In the genomic region with DNA sequence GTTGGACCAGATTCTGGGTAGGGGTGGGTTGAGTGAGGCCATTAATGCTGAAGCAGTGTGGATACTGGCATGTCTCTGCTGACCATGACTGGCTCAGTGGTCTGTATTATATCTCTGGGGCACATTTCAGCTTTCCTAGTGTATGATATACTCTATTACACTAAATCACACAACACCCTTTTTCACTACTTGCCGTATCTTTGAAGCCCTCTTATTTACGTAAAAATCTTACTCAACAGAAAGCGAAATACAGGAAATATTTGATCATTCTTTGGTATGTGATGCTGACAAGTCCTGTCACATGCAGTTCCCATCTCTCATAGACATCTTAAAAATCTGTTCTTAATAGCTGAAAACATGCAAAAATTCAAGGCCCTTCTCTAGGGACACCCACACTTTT, we compare ENCODE assay signal across 22 cellular contexts. TPM values are rescaled to one million over a fixed set of nuclear protein-coding genes. Genes with fewer than 3 reads are reported as not detected.
"Had no signal": no experiment of that assay in that cellular context is flagged by ENCODE, and none has a peak within 500 bp of the region (broad histone marks: within the 10 kb centered on the region; RNA-seq: fewer than 3 reads in every experiment).

No MANE protein-coding gene starts in this region.

- H3K27me3 ChIP-seq: esophagus squamous epithelium, ovary, sigmoid colon had no signal

- H3K9me3 Mint-ChIP-seq: activated naive CD4-positive, alpha-beta T cell treated with anti-CD3 and anti-CD28 coated beads, Interleukin-2, amount 10 ng/mL, durations not matched to agents 7 days and 5 days; activated T-helper 1 cell treated with anti-CD3 and anti-CD28 coated beads, Interleukin-12 subunit alpha, Interleukin-12 subunit beta, Interleukin-2, Interleukin-4 antibody, amounts not matched to agents 30 ng/mL and 10 ng/mL and 1 ng/mL, durations not matched to agents 14 hours and 24 hours and 36 hours; brain; stimulated activated naive CD8-positive, alpha-beta T cell treated with anti-CD3 and anti-CD28 coated beads, Interleukin-15, Interleukin-2, amounts not matched to agents 100 ng/mL and 50 ng/mL, for 24 hours had no signal

- ATAC-seq: WTC11 had no signal

- H3K27ac Mint-ChIP-seq: activated naive CD4-positive, alpha-beta T cell treated with anti-CD3 and anti-CD28 coated beads, Interleukin-2, amount 10 ng/mL, durations not matched to agents 7 days and 5 days; activated T-helper 1 cell treated with anti-CD3 and anti-CD28 coated beads, Interleukin-12 subunit alpha, Interleukin-12 subunit beta, Interleukin-2, Interleukin-4 antibody, amounts not matched to agents 30 ng/mL and 10 ng/mL and 1 ng/mL, durations not matched to agents 14 hours and 24 hours and 36 hours; brain; nephron progenitor cell; stimulated activated naive CD8-positive, alpha-beta T cell treated with anti-CD3 and anti-CD28 coated beads, Interleukin-15, Interleukin-2, amounts not matched to agents 100 ng/mL and 50 ng/mL, for 24 hours; WTC11 had no signal

- DNase-seq: activated CD4-positive, alpha-beta T cell treated with anti-CD3 and anti-CD28 coated beads for 48 hours; activated naive CD4-positive, alpha-beta T cell treated with anti-CD3 and anti-CD28 coated beads, Interleukin-2, amount 10 ng/mL, durations not matched to agents 7 days and 5 days; esophagus squamous epithelium; hippocampal formation; kidney glomerular epithelial cell; nephron progenitor cell; ovary; sigmoid colon; stimulated activated CD4-positive, alpha-beta T cell treated with anti-CD3 and anti-CD28 coated beads, Interleukin-2, amount 100 ng/mL, for 48 hours had no signal

- H3K36me3 ChIP-seq: esophagus squamous epithelium, ovary, sigmoid colon had no signal

- H3K27ac ChIP-seq: esophagus squamous epithelium, ovary, sigmoid colon had no signal

- FAIRE-seq: endometrium had no signal

- H3K9me3 ChIP-seq: esophagus squamous epithelium, ovary, sigmoid colon had no signal

- H3K4me1 ChIP-seq: esophagus squamous epithelium, sigmoid colon had no signal

- H3K36me3 Mint-ChIP-seq: activated naive CD4-positive, alpha-beta T cell treated with anti-CD3 and anti-CD28 coated beads, Interleukin-2, amount 10 ng/mL, durations not matched to agents 7 days and 5 days; brain; WTC11 had no signal

- H3K4me3 Mint-ChIP-seq: activated naive CD4-positive, alpha-beta T cell treated with anti-CD3 and anti-CD28 coated beads, Interleukin-2, amount 10 ng/mL, durations not matched to agents 7 days and 5 days; activated T-helper 1 cell treated with anti-CD3 and anti-CD28 coated beads, Interleukin-12 subunit alpha, Interleukin-12 subunit beta, Interleukin-2, Interleukin-4 antibody, amounts not matched to agents 30 ng/mL and 10 ng/mL and 1 ng/mL, durations not matched to agents 14 hours and 24 hours and 36 hours; brain; nephron progenitor cell; stimulated activated naive CD8-positive, alpha-beta T cell treated with anti-CD3 and anti-CD28 coated beads, Interleukin-15, Interleukin-2, amounts not matched to agents 100 ng/mL and 50 ng/mL, for 24 hours; WTC11 had no signal

- H3K27me3 Mint-ChIP-seq: activated naive CD4-positive, alpha-beta T cell treated with anti-CD3 and anti-CD28 coated beads, Interleukin-2, amount 10 ng/mL, durations not matched to agents 7 days and 5 days had no signal

- H3K4me1 Mint-ChIP-seq: activated naive CD4-positive, alpha-beta T cell treated with anti-CD3 and anti-CD28 coated beads, Interleukin-2, amount 10 ng/mL, durations not matched to agents 7 days and 5 days; brain; nephron progenitor cell; WTC11 had no signal

- H3K4me3 ChIP-seq: esophagus squamous epithelium, ovary, sigmoid colon had no signal

RNA-seq across cellular contexts. Expression of a gene that starts 40.3 kb away (rescaled TPM):
- total RNA-seq: activated T-helper 1 cell treated with anti-CD3 and anti-CD28 coated beads, Interleukin-12 subunit alpha, Interleukin-12 subunit beta, Interleukin-2, Interleukin-4 antibody, amounts not matched to agents 30 ng/mL and 10 ng/mL and 1 ng/mL, durations not matched to agents 14 hours and 24 hours and 36 hours; chondrocyte; esophagus squamous epithelium; glomerular endothelial cell; liver; mesenteric fat pad; ovary; sigmoid colon; T-helper 1 cell treated with Interleukin-12 subunit alpha and Interleukin-12 subunit beta and Interleukin-4 antibody, amounts not matched to agents 30 ng/mL and 1 ng/mL, for 36 hours; temporal lobe; ureter; WTC11 had no signal
- polyA plus RNA-seq: adipose tissue, liver, ovary, sigmoid colon had no signal

RNA-seq across cellular contexts. Expression of a gene that starts 50.5 kb away (rescaled TPM):
- total RNA-seq: activated T-helper 1 cell treated with anti-CD3 and anti-CD28 coated beads, Interleukin-12 subunit alpha, Interleukin-12 subunit beta, Interleukin-2, Interleukin-4 antibody, amounts not matched to agents 30 ng/mL and 10 ng/mL and 1 ng/mL, durations not matched to agents 14 hours and 24 hours and 36 hours; chondrocyte; esophagus squamous epithelium; glomerular endothelial cell; liver; mesenteric fat pad; ovary; sigmoid colon; T-helper 1 cell treated with Interleukin-12 subunit alpha and Interleukin-12 subunit beta and Interleukin-4 antibody, amounts not matched to agents 30 ng/mL and 1 ng/mL, for 36 hours; temporal lobe; ureter; WTC11 had no signal
- polyA plus RNA-seq: adipose tissue, liver, ovary, sigmoid colon had no signal
